In the genomic region with DNA sequence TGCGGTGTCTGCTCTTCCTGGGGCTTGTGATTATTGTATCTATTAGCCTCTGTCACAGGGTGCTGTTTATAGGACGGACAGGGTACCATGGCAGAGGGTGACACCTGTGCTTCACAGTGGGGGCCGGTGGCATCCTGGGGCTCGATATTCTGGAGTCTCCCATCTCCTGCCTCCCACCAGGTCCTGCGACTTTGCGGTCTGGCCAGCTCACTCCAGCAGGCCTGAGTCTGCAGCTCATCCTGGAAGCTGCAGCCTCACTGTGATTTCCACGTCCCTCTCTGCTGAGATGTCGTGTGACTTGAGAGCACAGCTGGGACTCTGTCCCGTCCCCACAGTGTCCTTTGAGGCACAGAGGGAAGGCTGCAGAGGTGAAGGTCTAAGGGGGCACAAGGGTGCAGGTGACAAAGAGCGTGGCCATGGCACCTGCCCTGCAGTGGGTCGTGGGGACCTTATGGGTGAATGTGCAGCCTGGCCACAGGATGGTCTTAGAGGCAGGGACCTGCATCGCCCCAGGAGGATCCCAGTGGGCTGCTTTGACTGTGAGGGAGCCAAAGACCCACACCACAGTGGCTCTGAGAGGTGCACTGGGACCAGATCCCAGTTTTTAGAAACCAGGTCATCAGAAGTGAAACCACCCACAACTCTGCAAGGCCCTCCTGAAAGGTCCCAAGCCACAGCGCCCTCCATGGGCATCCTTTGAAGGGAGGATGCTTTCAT, we compare ENCODE assay signal across 12 cellular contexts.
"Had no signal": no experiment of that assay in that cellular context is flagged by ENCODE, and none has a peak within 500 bp of the region (broad histone marks: within the 10 kb centered on the region; RNA-seq: fewer than 3 reads in every experiment).

No MANE protein-coding gene starts in this region.

- H3K4me1 ChIP-seq: ascending aorta had no signal

- H3K27me3 Mint-ChIP-seq: activated naive CD8-positive, alpha-beta T cell treated with anti-CD3 and anti-CD28 coated beads, Interleukin-2, amount 50 U/mL, for 24 hours; activated T-helper 17 cell treated with anti-CD3 and anti-CD28 coated beads, Interleukin-2, amount 50 U/mL, for 72 hours had no signal

- H3K4me3 Mint-ChIP-seq: activated naive CD8-positive, alpha-beta T cell treated with anti-CD3 and anti-CD28 coated beads, Interleukin-2, amount 50 U/mL, for 24 hours; activated T-helper 17 cell treated with anti-CD3 and anti-CD28 coated beads, Interleukin-2, amount 50 U/mL, for 72 hours; nephron progenitor cell; stimulated activated effector memory CD8-positive, alpha-beta T cell treated with anti-CD3 and anti-CD28 coated beads, Interleukin-12 subunit alpha, Interleukin-12 subunit beta, amount 100 ng/mL, for 72 hours had no signal

- H3K36me3 Mint-ChIP-seq: stimulated activated effector memory CD8-positive, alpha-beta T cell treated with anti-CD3 and anti-CD28 coated beads, Interleukin-12 subunit alpha, Interleukin-12 subunit beta, amount 100 ng/mL, for 72 hours had no signal

- ATAC-seq: activated naive CD8-positive, alpha-beta T cell treated with anti-CD3 and anti-CD28 coated beads, Interleukin-2, amount 50 U/mL, for 24 hours; activated T-helper 17 cell treated with anti-CD3 and anti-CD28 coated beads, Interleukin-2, amount 50 U/mL, for 72 hours; esophagus mucosa; SK-N-SH treated with all-trans-retinoic acid at 6 μM for 48 hours; stimulated activated effector memory CD8-positive, alpha-beta T cell treated with anti-CD3 and anti-CD28 coated beads, Interleukin-12 subunit alpha, Interleukin-12 subunit beta, amount 100 ng/mL, for 72 hours had no signal

- H3K36me3 ChIP-seq: ascending aorta, ovary, WERI-Rb-1 had no signal

- H3K4me2 ChIP-seq: hepatocyte had no signal

- H3K9me3 Mint-ChIP-seq: activated naive CD8-positive, alpha-beta T cell treated with anti-CD3 and anti-CD28 coated beads, Interleukin-2, amount 50 U/mL, for 24 hours; activated T-helper 17 cell treated with anti-CD3 and anti-CD28 coated beads, Interleukin-2, amount 50 U/mL, for 72 hours; nephron progenitor cell; stimulated activated effector memory CD8-positive, alpha-beta T cell treated with anti-CD3 and anti-CD28 coated beads, Interleukin-12 subunit alpha, Interleukin-12 subunit beta, amount 100 ng/mL, for 72 hours had no signal

- H3K9me3 ChIP-seq: ascending aorta, ovary had no signal

- H3K27ac ChIP-seq: ascending aorta, hepatocyte, ovary, WERI-Rb-1 had no signal

- H2AFZ ChIP-seq: hepatocyte had no signal

- H3K27ac Mint-ChIP-seq: activated naive CD8-positive, alpha-beta T cell treated with anti-CD3 and anti-CD28 coated beads, Interleukin-2, amount 50 U/mL, for 24 hours; activated T-helper 17 cell treated with anti-CD3 and anti-CD28 coated beads, Interleukin-2, amount 50 U/mL, for 72 hours; stimulated activated effector memory CD8-positive, alpha-beta T cell treated with anti-CD3 and anti-CD28 coated beads, Interleukin-12 subunit alpha, Interleukin-12 subunit beta, amount 100 ng/mL, for 72 hours had no signal

- H3K79me2 ChIP-seq: hepatocyte had no signal

- H3K4me1 Mint-ChIP-seq: activated naive CD8-positive, alpha-beta T cell treated with anti-CD3 and anti-CD28 coated beads, Interleukin-2, amount 50 U/mL, for 24 hours; activated T-helper 17 cell treated with anti-CD3 and anti-CD28 coated beads, Interleukin-2, amount 50 U/mL, for 72 hours; stimulated activated effector memory CD8-positive, alpha-beta T cell treated with anti-CD3 and anti-CD28 coated beads, Interleukin-12 subunit alpha, Interleukin-12 subunit beta, amount 100 ng/mL, for 72 hours had no signal

- H3K4me3 ChIP-seq: ascending aorta, hepatocyte, ovary had no signal

- DNase-seq: activated CD4-positive, alpha-beta T cell treated with anti-CD3 and anti-CD28 coated beads, Interleukin-2, amount 50 U/mL, for 48 hours; activated naive CD4-positive, alpha-beta T cell treated with Interleukin-2 at 50 U/mL for 16 hours; activated naive CD8-positive, alpha-beta T cell treated with anti-CD3 and anti-CD28 coated beads, Interleukin-2, amount 50 U/mL, for 24 hours; nephron progenitor cell; ovary; WERI-Rb-1 had no signal

- H3K27me3 ChIP-seq: ascending aorta, hepatocyte, ovary had no signal
